19 cellular contexts compared by ENCODE assay signal in genomic region chr3:133161666-133162065, GRCh38.
"Had no signal": no experiment of that assay in that cellular context is flagged by ENCODE, and none has a peak within 500 bp of the region (broad histone marks: within the 10 kb centered on the region; RNA-seq: fewer than 3 reads in every experiment).

No MANE protein-coding gene starts in this region.

- H3K27ac ChIP-seq: coronary artery, foreskin keratinocyte, neutrophil, spleen, transverse colon had no signal

- H3K27me3 Mint-ChIP-seq: stimulated activated memory B cell treated with anti-CD40 and anti-IgM and Interleukin-4, amounts not matched to agents 10 μg/mL and 1 μg/mL and 100 μg/mL, for 72 hours had no signal

- H3K9me3 Mint-ChIP-seq: stimulated activated memory B cell treated with anti-CD40 and anti-IgM and Interleukin-4, amounts not matched to agents 10 μg/mL and 1 μg/mL and 100 μg/mL, for 72 hours; stimulated activated naive CD8-positive, alpha-beta T cell treated with anti-CD3 and anti-CD28 coated beads, Interleukin-15, Interleukin-2, amounts not matched to agents 100 ng/mL and 50 ng/mL, for 24 hours had no signal

- H3K4me3 Mint-ChIP-seq: endodermal cell; naive thymus-derived CD8-positive, alpha-beta T cell; stimulated activated memory B cell treated with anti-CD40 and anti-IgM and Interleukin-4, amounts not matched to agents 10 μg/mL and 1 μg/mL and 100 μg/mL, for 72 hours; stimulated activated naive CD8-positive, alpha-beta T cell treated with anti-CD3 and anti-CD28 coated beads, Interleukin-15, Interleukin-2, amounts not matched to agents 100 ng/mL and 50 ng/mL, for 24 hours had no signal

- H3K4me1 ChIP-seq: foreskin keratinocyte, spleen, transverse colon had no signal

- H3K9me3 ChIP-seq: mucosa of descending colon, neutrophil, transverse colon had no signal

- H3K4me3 ChIP-seq: coronary artery, mucosa of descending colon, spleen, transverse colon had no signal

- H3K36me3 Mint-ChIP-seq: naive thymus-derived CD8-positive, alpha-beta T cell; stimulated activated memory B cell treated with anti-CD40 and anti-IgM and Interleukin-4, amounts not matched to agents 10 μg/mL and 1 μg/mL and 100 μg/mL, for 72 hours had no signal

- H3K27me3 ChIP-seq: foreskin keratinocyte, neutrophil, transverse colon had no signal

- H3K36me3 ChIP-seq: neutrophil, spleen, transverse colon had no signal

- ATAC-seq: foreskin keratinocyte; left cardiac atrium; mucosa of descending colon; naive thymus-derived CD8-positive, alpha-beta T cell; sciatic nerve; stimulated activated memory B cell treated with anti-CD40 and anti-IgM and Interleukin-4, amounts not matched to agents 10 μg/mL and 1 μg/mL and 100 μg/mL, for 72 hours had no signal

- H3K27ac Mint-ChIP-seq: endodermal cell; naive thymus-derived CD8-positive, alpha-beta T cell; stimulated activated memory B cell treated with anti-CD40 and anti-IgM and Interleukin-4, amounts not matched to agents 10 μg/mL and 1 μg/mL and 100 μg/mL, for 72 hours; stimulated activated naive CD8-positive, alpha-beta T cell treated with anti-CD3 and anti-CD28 coated beads, Interleukin-15, Interleukin-2, amounts not matched to agents 100 ng/mL and 50 ng/mL, for 24 hours had no signal

- H3K4me1 Mint-ChIP-seq: endodermal cell; naive thymus-derived CD8-positive, alpha-beta T cell had no signal

- DNase-seq: effector CD4-positive, alpha-beta T cell; endodermal cell; erythroblast; foreskin keratinocyte; kidney; left cardiac atrium; mucosa of descending colon; naive thymus-derived CD8-positive, alpha-beta T cell; posterior cingulate gyrus; spleen; stimulated activated CD4-positive, alpha-beta T cell treated with anti-CD3 and anti-CD28 coated beads, Interleukin-15, amount 100 ng/mL, for 24 hours; stimulated activated CD4-positive, alpha-beta T cell treated with anti-CD3 and anti-CD28 coated beads, Interleukin-1b, Interleukin-23, amount 100 ng/mL, for 48 hours; stimulated activated CD4-positive, alpha-beta T cell treated with anti-CD3 and anti-CD28 coated beads, Interleukin-4, amount 100 ng/mL, for 24 hours; transverse colon had no signal
